Comparison of ENCODE assay signal across 19 cellular contexts in the genomic region with DNA sequence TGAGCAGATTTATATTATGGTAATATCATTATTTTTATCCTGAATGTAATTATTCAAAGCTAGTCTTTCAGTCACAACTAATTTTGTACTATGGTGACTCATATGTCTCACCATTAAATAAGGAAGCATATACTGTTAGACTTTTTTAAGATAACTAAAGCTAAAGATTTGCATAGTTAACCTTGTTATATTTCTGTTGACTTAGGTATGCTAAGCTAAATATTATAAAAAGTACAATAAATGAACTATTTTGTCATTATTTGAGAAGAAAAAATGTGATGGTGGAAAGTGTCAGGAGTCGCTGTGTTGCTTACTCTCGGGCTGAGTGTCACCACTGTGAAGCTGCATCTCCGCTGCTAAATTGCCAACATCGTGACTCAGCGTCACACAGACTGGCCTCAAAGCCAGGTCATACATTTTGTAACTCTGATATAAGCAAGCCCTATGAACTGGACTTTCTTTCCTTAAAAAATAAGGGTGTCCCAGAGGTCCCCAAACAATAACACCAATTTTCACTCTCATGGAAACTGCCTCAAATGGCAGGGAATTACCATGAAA.
A peak's percentile ranks its signal among the peaks of the same experiment; 100 is the strongest.
DNase-seq lines count a peak whose midpoint lies in the region; ATAC-seq and TF ChIP-seq lines count a peak whose summit lies in the region.
"Had no signal": no experiment of that assay in that cellular context is flagged by ENCODE, and none has a peak within 500 bp of the region (broad histone marks: within the 10 kb centered on the region; RNA-seq: fewer than 3 reads in every experiment).

No MANE protein-coding gene starts in this region.

- H3K27me3 ChIP-seq in PC-3 (ENCODE audit: low read length) (no peaks in the 10 kb centered on the region), neural progenitor cell (no peaks in the 10 kb centered on the region), brain microvascular endothelial cell (replicated peaks) (no peaks in the 10 kb centered on the region)

- 0 out of 2 replicates have a peak, but pooled peaks cover 8% of the 10 kb centered on the region for H3K4me1 ChIP-seq in PC-3 (ENCODE audit: insufficient read depth, low read length)
- no peaks in the 10 kb centered on the region for H3K4me1 ChIP-seq in neural progenitor cell

- no peak for TF ChIP-seq CTCF in PC-3 (conservative IDR thresholded peaks at IDR 0.05; ENCODE audit: low read depth, low read length)
- TF ChIP-seq CTCF in neural progenitor cell (IDR thresholded peaks at IDR 0.05): no peak
- no peak for TF ChIP-seq CTCF in brain microvascular endothelial cell (IDR thresholded peaks at IDR 0.05; ENCODE audit: low read depth, low read length, missing control alignments)

- no peak overlapping the region for H3K27ac Mint-ChIP-seq in neural progenitor cell
- no peak overlapping the region for H3K27ac Mint-ChIP-seq in stimulated activated memory B cell treated with anti-CD40 and anti-IgM and Interleukin-4, amounts not matched to agents 10 μg/mL and 1 μg/mL and 100 μg/mL, for 72 hours
- H3K27ac Mint-ChIP-seq: activated naive CD4-positive, alpha-beta T cell treated with anti-CD3 and anti-CD28 coated beads, Interleukin-2, amount 50 U/mL, for 72 hours; nephron; stimulated activated effector memory CD8-positive, alpha-beta T cell treated with anti-CD3 and anti-CD28 coated beads, Interleukin-12 subunit alpha, Interleukin-12 subunit beta, amount 100 ng/mL, for 72 hours; T-helper 2 cell treated with Interferon-gamma antibody and Interleukin-4, amounts not matched to agents 5 μg/mL and 100 μg/mL, for 36 hours had no signal

- H2AFZ ChIP-seq in PC-3 (ENCODE audit: low read length) (0 out of 2 replicates have a peak overlapping the region, but pooled peaks have one; percentile 35), neural progenitor cell (replicated peaks) (peak overlapping the region; percentile 60)

- H3F3A ChIP-seq in PC-3 (ENCODE audit: low read length, unreplicated experiment) (no peaks in the 10 kb centered on the region), neural progenitor cell (ENCODE audit: low read depth) (no peaks in the 10 kb centered on the region)

- intact Hi-C loops in PC-3 (cut with micrococcal nuclease): no loop called here

- DNase-seq in PC-3: peak; percentile 48
- no peak for DNase-seq in neural progenitor cell (ENCODE audit: low spot score)
- no peak for DNase-seq in brain microvascular endothelial cell
- no peak for DNase-seq in stimulated activated CD4-positive, alpha-beta T cell treated with anti-CD3 and anti-CD28 coated beads, Interleukin-1b, Interleukin-23, amount 100 ng/mL, for 48 hours
- DNase-seq in CD1c-positive myeloid dendritic cell (ENCODE audit: extremely low spot score): no peak
- DNase-seq: HCEC 1CT; hypothalamus; kidney; NCI-H1930; NCI-H524; posterior cingulate gyrus; stimulated activated CD4-positive, alpha-beta T cell treated with anti-CD3 and anti-CD28 coated beads, Interleukin-12 subunit alpha, Interleukin-12 subunit beta, amount 100 ng/mL, for 4 hours had no signal

- H3K9me3 ChIP-seq in PC-3 (ENCODE audit: low read length) (no peaks in the 10 kb centered on the region), neural progenitor cell (ENCODE audit: low read depth) (no peaks in the 10 kb centered on the region)

- CTCF ChIA-PET in PC-3 (lab: Charles Lee): no interaction called here

- no peak overlapping the region for H3K4me3 Mint-ChIP-seq in neural progenitor cell
- H3K4me3 Mint-ChIP-seq in stimulated activated memory B cell treated with anti-CD40 and anti-IgM and Interleukin-4, amounts not matched to agents 10 μg/mL and 1 μg/mL and 100 μg/mL, for 72 hours: no peak overlapping the region
- H3K4me3 Mint-ChIP-seq: nephron; stimulated activated effector memory CD8-positive, alpha-beta T cell treated with anti-CD3 and anti-CD28 coated beads, Interleukin-12 subunit alpha, Interleukin-12 subunit beta, amount 100 ng/mL, for 72 hours; T-helper 2 cell treated with Interferon-gamma antibody and Interleukin-4, amounts not matched to agents 5 μg/mL and 100 μg/mL, for 36 hours had no signal

- POLR2A ChIA-PET in PC-3 (lab: Charles Lee; ENCODE audit: unreplicated experiment): no interaction called here

- no peaks in the 10 kb centered on the region for H3K36me3 ChIP-seq in PC-3 (ENCODE audit: low read depth, low read length)
- no peaks in the 10 kb centered on the region for H3K36me3 ChIP-seq in neural progenitor cell
- no peaks in the 10 kb centered on the region for H3K36me3 ChIP-seq in brain microvascular endothelial cell (replicated peaks)

- H3K4me2 ChIP-seq in PC-3 (ENCODE audit: low read length) (0 out of 2 replicates have a peak overlapping the region, but pooled peaks have one; percentile 33), neural progenitor cell (no peak overlapping the region)

- no peaks in the 10 kb centered on the region for H3K36me3 Mint-ChIP-seq in neural progenitor cell
- no peaks in the 10 kb centered on the region for H3K36me3 Mint-ChIP-seq in stimulated activated memory B cell treated with anti-CD40 and anti-IgM and Interleukin-4, amounts not matched to agents 10 μg/mL and 1 μg/mL and 100 μg/mL, for 72 hours
- H3K36me3 Mint-ChIP-seq: activated naive CD4-positive, alpha-beta T cell treated with anti-CD3 and anti-CD28 coated beads, Interleukin-2, amount 50 U/mL, for 72 hours; stimulated activated effector memory CD8-positive, alpha-beta T cell treated with anti-CD3 and anti-CD28 coated beads, Interleukin-12 subunit alpha, Interleukin-12 subunit beta, amount 100 ng/mL, for 72 hours had no signal

- in situ Hi-C loops in brain microvascular endothelial cell (cut with HindIII; ENCODE audit: low pct_ligation_motif_present, low sequenced_read_pairs): no loop called here

- no peaks in the 10 kb centered on the region for H3K9me2 ChIP-seq in PC-3 (replicated peaks; ENCODE audit: low read length)

- no peaks in the 10 kb centered on the region for H3K4me1 Mint-ChIP-seq in neural progenitor cell
- H3K4me1 Mint-ChIP-seq in stimulated activated memory B cell treated with anti-CD40 and anti-IgM and Interleukin-4, amounts not matched to agents 10 μg/mL and 1 μg/mL and 100 μg/mL, for 72 hours: no peaks in the 10 kb centered on the region
- H3K4me1 Mint-ChIP-seq: stimulated activated effector memory CD8-positive, alpha-beta T cell treated with anti-CD3 and anti-CD28 coated beads, Interleukin-12 subunit alpha, Interleukin-12 subunit beta, amount 100 ng/mL, for 72 hours had no signal

- H4K20me1 ChIP-seq in PC-3 (ENCODE audit: low read length) (no peaks in the 10 kb centered on the region), neural progenitor cell (ENCODE audit: low read depth) (no peaks in the 10 kb centered on the region)

- H3K27me3 Mint-ChIP-seq in neural progenitor cell (ENCODE audit: insufficient read depth, low read depth): no peaks in the 10 kb centered on the region
- no peaks in the 10 kb centered on the region for H3K27me3 Mint-ChIP-seq in stimulated activated memory B cell treated with anti-CD40 and anti-IgM and Interleukin-4, amounts not matched to agents 10 μg/mL and 1 μg/mL and 100 μg/mL, for 72 hours

- H3K4me3 ChIP-seq in PC-3 (ENCODE audit: low read length) (no peak overlapping the region), neural progenitor cell (no peak overlapping the region), brain microvascular endothelial cell (ENCODE audit: low read depth, low read length) (no peak overlapping the region)

- no peak overlapping the region for H3K27ac ChIP-seq in PC-3 (ENCODE audit: low read length)
- H3K27ac ChIP-seq in neural progenitor cell: no peak overlapping the region
- no peak overlapping the region for H3K27ac ChIP-seq in brain microvascular endothelial cell

- no peaks in the 10 kb centered on the region for H3K9me3 Mint-ChIP-seq in neural progenitor cell
- no peaks in the 10 kb centered on the region for H3K9me3 Mint-ChIP-seq in stimulated activated memory B cell treated with anti-CD40 and anti-IgM and Interleukin-4, amounts not matched to agents 10 μg/mL and 1 μg/mL and 100 μg/mL, for 72 hours
- H3K9me3 Mint-ChIP-seq: activated naive CD4-positive, alpha-beta T cell treated with anti-CD3 and anti-CD28 coated beads, Interleukin-2, amount 50 U/mL, for 72 hours; nephron; stimulated activated effector memory CD8-positive, alpha-beta T cell treated with anti-CD3 and anti-CD28 coated beads, Interleukin-12 subunit alpha, Interleukin-12 subunit beta, amount 100 ng/mL, for 72 hours; T-helper 2 cell treated with Interferon-gamma antibody and Interleukin-4, amounts not matched to agents 5 μg/mL and 100 μg/mL, for 36 hours had no signal

- H3K9ac ChIP-seq in PC-3 (ENCODE audit: low read length) (no peak overlapping the region), neural progenitor cell (no peak overlapping the region)

- no peaks in the 10 kb centered on the region for H3K79me2 ChIP-seq in PC-3 (ENCODE audit: low read length)
- no peaks in the 10 kb centered on the region for H3K79me2 ChIP-seq in neural progenitor cell (ENCODE audit: low read depth)

- ATAC-seq in GM18909 (IDR thresholded peaks at IDR 0.05; ENCODE audit: poor library complexity, unreplicated experiment): peak; percentile 54
- peak; percentile 60 for ATAC-seq in HG03439 (IDR thresholded peaks at IDR 0.05; ENCODE audit: unreplicated experiment)
- no peak for ATAC-seq in PC-3
- ATAC-seq in stimulated activated memory B cell treated with anti-CD40 and anti-IgM and Interleukin-4, amounts not matched to agents 10 μg/mL and 1 μg/mL and 100 μg/mL, for 72 hours: no peak
- ATAC-seq: activated naive CD4-positive, alpha-beta T cell treated with anti-CD3 and anti-CD28 coated beads, Interleukin-2, amount 50 U/mL, for 72 hours; stimulated activated effector memory CD8-positive, alpha-beta T cell treated with anti-CD3 and anti-CD28 coated beads, Interleukin-12 subunit alpha, Interleukin-12 subunit beta, amount 100 ng/mL, for 72 hours had no signal

- no TSS peak for BruUV-seq in PC-3 (replicated peaks; lab: Mats Ljungman, UMichigan)

Comparison
In these comparisons a context has a peak if more than half of its experiments do, and no peak if none do; other contexts are left out.
1. ATAC-seq: peak in GM18909 (single experiment) and HG03439 (single experiment); none in PC-3 (single experiment) and stimulated activated memory B cell treated with anti-CD40 and anti-IgM and Interleukin-4, amounts not matched to agents 10 μg/mL and 1 μg/mL and 100 μg/mL, for 72 hours (single experiment).